ENCODE assay signal across 1 cellular context in the genomic region with DNA sequence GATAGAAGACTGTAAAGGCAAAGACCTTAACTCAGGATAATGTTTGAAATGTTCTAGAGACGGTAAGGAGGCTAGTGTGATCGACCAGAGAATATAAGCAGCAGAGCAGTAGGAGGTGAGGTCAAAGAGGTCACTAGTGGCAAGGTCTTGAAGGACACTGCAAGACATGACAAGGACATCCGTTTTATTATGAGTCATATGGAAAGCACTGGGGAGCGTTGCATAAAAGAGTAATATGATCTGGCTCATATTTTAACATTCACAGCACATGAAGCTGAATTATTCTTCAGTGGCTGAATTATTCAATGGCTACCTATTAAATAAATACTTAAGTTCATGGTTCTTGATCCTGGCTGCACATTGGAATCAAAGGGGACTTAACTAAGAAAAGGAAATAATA.
TF ChIP-seq lines count a peak whose summit lies in the region.

No MANE protein-coding gene starts in this region.

TF ChIP-seq in GM12878, 131 proteins besides CTCF, POLR2A, EP300 and RAD21 (continued from another document):
- TF ChIP-seq, protein P1, sequence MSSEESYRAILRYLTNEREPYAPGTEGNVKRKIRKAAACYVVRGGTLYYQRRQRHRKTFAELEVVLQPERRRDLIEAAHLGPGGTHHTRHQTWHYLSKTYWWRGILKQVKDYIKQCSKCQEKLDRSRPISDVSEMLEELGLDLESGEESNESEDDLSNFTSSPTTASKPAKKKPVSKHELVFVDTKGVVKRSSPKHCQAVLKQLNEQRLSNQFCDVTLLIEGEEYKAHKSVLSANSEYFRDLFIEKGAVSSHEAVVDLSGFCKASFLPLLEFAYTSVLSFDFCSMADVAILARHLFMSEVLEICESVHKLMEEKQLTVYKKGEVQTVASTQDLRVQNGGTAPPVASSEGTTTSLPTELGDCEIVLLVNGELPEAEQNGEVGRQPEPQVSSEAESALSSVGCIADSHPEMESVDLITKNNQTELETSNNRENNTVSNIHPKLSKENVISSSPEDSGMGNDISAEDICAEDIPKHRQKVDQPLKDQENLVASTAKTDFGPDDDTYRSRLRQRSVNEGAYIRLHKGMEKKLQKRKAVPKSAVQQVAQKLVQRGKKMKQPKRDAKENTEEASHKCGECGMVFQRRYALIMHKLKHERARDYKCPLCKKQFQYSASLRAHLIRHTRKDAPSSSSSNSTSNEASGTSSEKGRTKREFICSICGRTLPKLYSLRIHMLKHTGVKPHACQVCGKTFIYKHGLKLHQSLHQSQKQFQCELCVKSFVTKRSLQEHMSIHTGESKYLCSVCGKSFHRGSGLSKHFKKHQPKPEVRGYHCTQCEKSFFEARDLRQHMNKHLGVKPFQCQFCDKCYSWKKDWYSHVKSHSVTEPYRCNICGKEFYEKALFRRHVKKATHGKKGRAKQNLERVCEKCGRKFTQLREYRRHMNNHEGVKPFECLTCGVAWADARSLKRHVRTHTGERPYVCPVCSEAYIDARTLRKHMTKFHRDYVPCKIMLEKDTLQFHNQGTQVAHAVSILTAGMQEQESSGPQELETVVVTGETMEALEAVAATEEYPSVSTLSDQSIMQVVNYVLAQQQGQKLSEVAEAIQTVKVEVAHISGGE (CRISPR knock-in tag; IDR thresholded peaks at IDR 0.05): no peak
- TF ChIP-seq, protein P2, sequence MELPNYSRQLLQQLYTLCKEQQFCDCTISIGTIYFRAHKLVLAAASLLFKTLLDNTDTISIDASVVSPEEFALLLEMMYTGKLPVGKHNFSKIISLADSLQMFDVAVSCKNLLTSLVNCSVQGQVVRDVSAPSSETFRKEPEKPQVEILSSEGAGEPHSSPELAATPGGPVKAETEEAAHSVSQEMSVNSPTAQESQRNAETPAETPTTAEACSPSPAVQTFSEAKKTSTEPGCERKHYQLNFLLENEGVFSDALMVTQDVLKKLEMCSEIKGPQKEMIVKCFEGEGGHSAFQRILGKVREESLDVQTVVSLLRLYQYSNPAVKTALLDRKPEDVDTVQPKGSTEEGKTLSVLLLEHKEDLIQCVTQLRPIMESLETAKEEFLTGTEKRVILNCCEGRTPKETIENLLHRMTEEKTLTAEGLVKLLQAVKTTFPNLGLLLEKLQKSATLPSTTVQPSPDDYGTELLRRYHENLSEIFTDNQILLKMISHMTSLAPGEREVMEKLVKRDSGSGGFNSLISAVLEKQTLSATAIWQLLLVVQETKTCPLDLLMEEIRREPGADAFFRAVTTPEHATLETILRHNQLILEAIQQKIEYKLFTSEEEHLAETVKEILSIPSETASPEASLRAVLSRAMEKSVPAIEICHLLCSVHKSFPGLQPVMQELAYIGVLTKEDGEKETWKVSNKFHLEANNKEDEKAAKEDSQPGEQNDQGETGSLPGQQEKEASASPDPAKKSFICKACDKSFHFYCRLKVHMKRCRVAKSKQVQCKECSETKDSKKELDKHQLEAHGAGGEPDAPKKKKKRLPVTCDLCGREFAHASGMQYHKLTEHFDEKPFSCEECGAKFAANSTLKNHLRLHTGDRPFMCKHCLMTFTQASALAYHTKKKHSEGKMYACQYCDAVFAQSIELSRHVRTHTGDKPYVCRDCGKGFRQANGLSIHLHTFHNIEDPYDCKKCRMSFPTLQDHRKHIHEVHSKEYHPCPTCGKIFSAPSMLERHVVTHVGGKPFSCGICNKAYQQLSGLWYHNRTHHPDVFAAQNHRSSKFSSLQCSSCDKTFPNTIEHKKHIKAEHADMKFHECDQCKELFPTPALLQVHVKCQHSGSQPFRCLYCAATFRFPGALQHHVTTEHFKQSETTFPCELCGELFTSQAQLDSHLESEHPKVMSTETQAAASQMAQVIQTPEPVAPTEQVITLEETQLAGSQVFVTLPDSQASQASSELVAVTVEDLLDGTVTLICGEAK (IDR thresholded peaks at IDR 0.05; ENCODE audit: borderline replicate concordance): no peak
- TF ChIP-seq, protein P3, sequence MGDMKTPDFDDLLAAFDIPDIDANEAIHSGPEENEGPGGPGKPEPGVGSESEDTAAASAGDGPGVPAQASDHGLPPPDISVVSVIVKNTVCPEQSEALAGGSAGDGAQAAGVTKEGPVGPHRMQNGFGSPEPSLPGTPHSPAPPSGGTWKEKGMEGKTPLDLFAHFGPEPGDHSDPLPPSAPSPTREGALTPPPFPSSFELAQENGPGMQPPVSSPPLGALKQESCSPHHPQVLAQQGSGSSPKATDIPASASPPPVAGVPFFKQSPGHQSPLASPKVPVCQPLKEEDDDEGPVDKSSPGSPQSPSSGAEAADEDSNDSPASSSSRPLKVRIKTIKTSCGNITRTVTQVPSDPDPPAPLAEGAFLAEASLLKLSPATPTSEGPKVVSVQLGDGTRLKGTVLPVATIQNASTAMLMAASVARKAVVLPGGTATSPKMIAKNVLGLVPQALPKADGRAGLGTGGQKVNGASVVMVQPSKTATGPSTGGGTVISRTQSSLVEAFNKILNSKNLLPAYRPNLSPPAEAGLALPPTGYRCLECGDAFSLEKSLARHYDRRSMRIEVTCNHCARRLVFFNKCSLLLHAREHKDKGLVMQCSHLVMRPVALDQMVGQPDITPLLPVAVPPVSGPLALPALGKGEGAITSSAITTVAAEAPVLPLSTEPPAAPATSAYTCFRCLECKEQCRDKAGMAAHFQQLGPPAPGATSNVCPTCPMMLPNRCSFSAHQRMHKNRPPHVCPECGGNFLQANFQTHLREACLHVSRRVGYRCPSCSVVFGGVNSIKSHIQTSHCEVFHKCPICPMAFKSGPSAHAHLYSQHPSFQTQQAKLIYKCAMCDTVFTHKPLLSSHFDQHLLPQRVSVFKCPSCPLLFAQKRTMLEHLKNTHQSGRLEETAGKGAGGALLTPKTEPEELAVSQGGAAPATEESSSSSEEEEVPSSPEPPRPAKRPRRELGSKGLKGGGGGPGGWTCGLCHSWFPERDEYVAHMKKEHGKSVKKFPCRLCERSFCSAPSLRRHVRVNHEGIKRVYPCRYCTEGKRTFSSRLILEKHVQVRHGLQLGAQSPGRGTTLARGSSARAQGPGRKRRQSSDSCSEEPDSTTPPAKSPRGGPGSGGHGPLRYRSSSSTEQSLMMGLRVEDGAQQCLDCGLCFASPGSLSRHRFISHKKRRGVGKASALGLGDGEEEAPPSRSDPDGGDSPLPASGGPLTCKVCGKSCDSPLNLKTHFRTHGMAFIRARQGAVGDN (IDR thresholded peaks at IDR 0.05): no peak
- TF ChIP-seq POLR2AphosphoS2 (IDR thresholded peaks at IDR 0.05; ENCODE audit: low read depth, low read length): no peak
- TF ChIP-seq, protein P4, sequence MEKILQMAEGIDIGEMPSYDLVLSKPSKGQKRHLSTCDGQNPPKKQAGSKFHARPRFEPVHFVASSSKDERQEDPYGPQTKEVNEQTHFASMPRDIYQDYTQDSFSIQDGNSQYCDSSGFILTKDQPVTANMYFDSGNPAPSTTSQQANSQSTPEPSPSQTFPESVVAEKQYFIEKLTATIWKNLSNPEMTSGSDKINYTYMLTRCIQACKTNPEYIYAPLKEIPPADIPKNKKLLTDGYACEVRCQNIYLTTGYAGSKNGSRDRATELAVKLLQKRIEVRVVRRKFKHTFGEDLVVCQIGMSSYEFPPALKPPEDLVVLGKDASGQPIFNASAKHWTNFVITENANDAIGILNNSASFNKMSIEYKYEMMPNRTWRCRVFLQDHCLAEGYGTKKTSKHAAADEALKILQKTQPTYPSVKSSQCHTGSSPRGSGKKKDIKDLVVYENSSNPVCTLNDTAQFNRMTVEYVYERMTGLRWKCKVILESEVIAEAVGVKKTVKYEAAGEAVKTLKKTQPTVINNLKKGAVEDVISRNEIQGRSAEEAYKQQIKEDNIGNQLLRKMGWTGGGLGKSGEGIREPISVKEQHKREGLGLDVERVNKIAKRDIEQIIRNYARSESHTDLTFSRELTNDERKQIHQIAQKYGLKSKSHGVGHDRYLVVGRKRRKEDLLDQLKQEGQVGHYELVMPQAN (conservative IDR thresholded peaks at IDR 0.05): no peak
- no peak for TF ChIP-seq STAT1 (conservative IDR thresholded peaks at IDR 0.05)
